1 cellular context compared by ENCODE assay signal in the genomic region with DNA sequence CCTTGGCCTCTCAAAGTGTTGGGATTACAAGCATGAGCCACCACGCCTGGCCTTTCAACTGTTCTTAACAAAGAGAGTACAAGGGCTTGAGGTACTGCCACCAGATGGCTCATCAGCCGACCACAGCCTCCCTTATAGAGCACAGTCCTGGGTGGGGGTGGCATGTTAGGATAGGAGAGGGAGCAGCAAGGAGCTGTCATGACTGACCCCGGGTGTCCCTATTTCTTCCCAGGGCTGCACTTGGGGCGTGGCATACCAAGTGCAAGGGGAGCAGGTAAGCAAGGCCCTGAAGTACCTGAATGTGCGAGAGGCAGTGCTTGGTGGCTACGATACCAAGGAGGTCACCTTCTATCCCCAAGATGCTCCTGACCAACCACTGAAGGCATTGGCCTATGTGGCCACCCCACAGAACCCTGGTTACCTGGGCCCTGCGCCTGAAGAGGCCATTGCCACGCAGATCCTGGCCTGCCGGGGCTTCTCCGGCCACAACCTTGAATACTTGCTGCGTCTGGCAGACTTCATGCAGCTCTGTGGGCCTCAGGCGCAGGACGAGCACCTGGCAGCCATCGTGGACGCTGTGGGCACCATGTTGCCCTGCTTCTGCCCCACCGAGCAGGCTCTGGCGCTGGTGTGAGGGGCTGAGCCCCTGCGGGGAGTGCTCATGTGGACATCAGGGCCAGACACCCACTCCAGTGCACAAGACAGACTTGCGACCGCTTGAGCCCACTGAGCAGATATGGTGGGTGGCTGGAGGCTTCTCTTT.
TF ChIP-seq lines count a peak whose summit lies in the region.

No MANE protein-coding gene starts in this region.

TF ChIP-seq in GM12878, 131 proteins besides CTCF, POLR2A, EP300 and RAD21 (continued from another document):
- TF ChIP-seq JUND (IDR thresholded peaks at IDR 0.05; ENCODE audit: low read depth, low read length), result no peak
- TF ChIP-seq IRF4 (IDR thresholded peaks at IDR 0.05; ENCODE audit: low read depth, low read length), result no peak
